Comparison of ENCODE assay signal across 18 cellular contexts in the genomic region with DNA sequence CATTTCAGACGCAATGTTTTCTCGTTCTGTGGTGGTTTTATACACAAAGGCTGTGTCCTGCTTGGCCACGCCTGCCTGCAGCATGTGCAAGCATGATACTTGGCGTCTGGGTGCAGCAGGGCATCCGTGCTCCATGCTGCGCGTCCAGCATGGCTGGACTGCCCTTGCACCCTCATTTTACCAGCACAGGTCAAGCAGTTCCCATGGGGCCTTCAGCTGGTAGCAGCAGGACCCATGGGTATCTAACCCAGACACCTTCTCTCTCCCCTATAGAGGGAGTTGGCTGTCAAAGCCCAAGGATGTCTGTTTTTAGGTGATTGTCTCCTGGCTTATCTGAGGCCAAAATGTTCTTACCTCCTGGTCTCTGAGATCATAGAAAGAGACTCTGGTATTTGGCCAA.
A peak's percentile ranks its signal among the peaks of the same experiment; 100 is the strongest.
DNase-seq lines count a peak whose midpoint lies in the region; ATAC-seq, FAIRE-seq and TF ChIP-seq lines count a peak whose summit lies in the region.
"Had no signal": no experiment of that assay in that cellular context is flagged by ENCODE, and none has a peak within 500 bp of the region (broad histone marks: within the 10 kb centered on the region; RNA-seq: fewer than 3 reads in every experiment).

No MANE protein-coding gene starts in this region.

- peaks cover 11% of the 10 kb centered on the region for H3K4me1 Mint-ChIP-seq in GM23338
- H3K4me1 Mint-ChIP-seq: CD4-positive, CD25-positive, alpha-beta regulatory T cell had no signal

- no peaks in the 10 kb centered on the region for H3K9me1 ChIP-seq in endothelial cell of umbilical vein (replicated peaks; ENCODE audit: control insufficient read depth, extremely low read depth, insufficient read depth, low read length)

- no peaks in the 10 kb centered on the region; the same call in 2 of the 3 replicates for H3K9me3 Mint-ChIP-seq in GM23338

- H3K27ac ChIP-seq in GM23338 (ENCODE audit: low read depth) (no peak overlapping the region), endothelial cell of umbilical vein (ENCODE audit: insufficient read depth, low read depth, low read length) (no peak overlapping the region), prostate gland (no peak overlapping the region)

- H4K20me1 ChIP-seq in GM23338 (replicated peaks; ENCODE audit: insufficient read depth), result no peaks in the 10 kb centered on the region; the same call in 1 of the 2 replicates
- H4K20me1 ChIP-seq in endothelial cell of umbilical vein (replicated peaks; ENCODE audit: control insufficient read depth, extremely low read depth, insufficient read depth, low read length), result no peaks in the 10 kb centered on the region

- H3K27me3 ChIP-seq in GM23338 (ENCODE audit: insufficient read depth) (peaks cover 35% of the 10 kb centered on the region), endothelial cell of umbilical vein (ENCODE audit: control insufficient read depth in 2 of 2, insufficient read depth in 2 of 2, low read length in 2 of 2) (peaks cover 0 to 20% of the 10 kb centered on the region in 2 experiments), prostate gland (replicated peaks; ENCODE audit: insufficient read depth) (no peaks in the 10 kb centered on the region)

- H3K4me1 ChIP-seq in GM23338 (ENCODE audit: insufficient read depth), result peaks cover 5% of the 10 kb centered on the region; the same call in 1 of the 2 replicates
- peaks cover 17% of the 10 kb centered on the region for H3K4me1 ChIP-seq in endothelial cell of umbilical vein (ENCODE audit: control insufficient read depth, extremely low read depth, insufficient read depth, low read length)
- H3K4me1 ChIP-seq in prostate gland (replicated peaks), result no peaks in the 10 kb centered on the region

- peaks cover 23% of the 10 kb centered on the region for H3K27me3 Mint-ChIP-seq in GM23338 (ENCODE audit: insufficient read depth, low read depth, poor library complexity)

- no peak overlapping the region for H3K27ac Mint-ChIP-seq in GM23338
- H3K27ac Mint-ChIP-seq: CD4-positive, CD25-positive, alpha-beta regulatory T cell had no signal

- H3K4me3 Mint-ChIP-seq in GM23338, result no peak overlapping the region

- POLR2A ChIA-PET in endothelial cell of umbilical vein (lab: Charles Lee), result no interaction called here

- H3K9me2 ChIP-seq in GM23338 (ENCODE audit: insufficient read depth), result no peaks in the 10 kb centered on the region; the same call in 1 of the 2 replicates

- no peak for ATAC-seq in GM23338
- ATAC-seq: Right ventricle myocardium inferior had no signal

- BruUV-seq in endothelial cell of umbilical vein (replicated peaks; lab: Mats Ljungman, UMichigan), result no TSS peak

- no peak for DNase-seq in GM23338 (ENCODE audit: low spot score)
- DNase-seq in OCI-M1 (lab: John Stamatoyannopoulos, UW), result peak; percentile 23
- DNase-seq in endothelial cell of umbilical vein (ENCODE audit: low read depth, low spot score), result no peak
- peak; percentile 33 for DNase-seq in prostate gland (ENCODE audit: low spot score)
- no peak for DNase-seq in NCI-H2081 treated with DMSO at 0.1 percent for 48 hours (lab: John Stamatoyannopoulos, UW)
- DNase-seq in NK-92 treated with Interleukin-12 subunit alpha and Interleukin-12 subunit beta, amount 100 ng/mL, for 24 hours (lab: John Stamatoyannopoulos, UW), result no peak
- no peak for DNase-seq in GF-D8 (lab: John Stamatoyannopoulos, UW)
- DNase-seq: CD4-positive, CD25-positive, alpha-beta regulatory T cell; DND-41; KG1; NCI-H1092; NCI-H146; NCI-H2029; NCI-H226; NCI-H524 treated with DMSO at 0.1 percent for 48 hours had no signal

- H2AFZ ChIP-seq in GM23338, result 0 out of 2 replicates have a peak overlapping the region, but pooled peaks have one; percentile 99
- no peak overlapping the region for H2AFZ ChIP-seq in endothelial cell of umbilical vein (ENCODE audit: low read depth, low read length)

- H3F3A ChIP-seq in GM23338 (replicated peaks; ENCODE audit: low read depth), result no peaks in the 10 kb centered on the region

- no peak overlapping the region for H3K9ac ChIP-seq in endothelial cell of umbilical vein (replicated peaks; ENCODE audit: extremely low read depth, insufficient read depth, low read length)

- H3K4me2 ChIP-seq in GM23338 (no peak overlapping the region), endothelial cell of umbilical vein (ENCODE audit: insufficient read depth, low read length) (no peak overlapping the region)

- H3K36me3 ChIP-seq in GM23338 (ENCODE audit: insufficient read depth) (no peaks in the 10 kb centered on the region), endothelial cell of umbilical vein (ENCODE audit: control insufficient read depth in 2 of 2, extremely low read depth in 1 of 2, insufficient read depth in 2 of 2, low read length in 2 of 2) (no peaks in the 10 kb centered on the region), prostate gland (no peaks in the 10 kb centered on the region)

- CTCF ChIA-PET in endothelial cell of umbilical vein (lab: Charles Lee), result interaction anchor here (0.6 to 1.7 kb wide), 7 partner anchors 9 to 195 kb away, joined by 3 to 27 read pairs (median 3); no protein-coding TSS in a partner anchor

- WGBS in prostate gland, result 63% methylated on average over 7 of the region's 7 CpGs

- TF ChIP-seq CTCF in GM23338 (conservative IDR thresholded peaks at IDR 0.05; ENCODE audit: low read depth in 2 of 2) (no peak), endothelial cell of umbilical vein (IDR thresholded peaks at IDR 0.05; ENCODE audit: extremely low read depth in 1 of 2, insufficient read depth in 1 of 2, low read depth in 1 of 2, low read length in 2 of 2) (no peak), prostate gland (IDR thresholded peaks at IDR 0.05) (no peak)

- H3K79me2 ChIP-seq in GM23338 (replicated peaks; ENCODE audit: insufficient read depth), result no peaks in the 10 kb centered on the region
- no peaks in the 10 kb centered on the region for H3K79me2 ChIP-seq in endothelial cell of umbilical vein (ENCODE audit: control insufficient read depth, insufficient read depth, low read length)

- no peak for TF ChIP-seq POLR2A in endothelial cell of umbilical vein (IDR thresholded peaks at IDR 0.05; ENCODE audit: low read depth, low read length)
- no peak for TF ChIP-seq POLR2A in prostate gland (IDR thresholded peaks at IDR 0.05)

- no peak for FAIRE-seq in endothelial cell of umbilical vein (lab: Jason Lieb, UNC)
- FAIRE-seq: GM12892, HepG2 had no signal

- intact Hi-C loops in endothelial cell of umbilical vein (cut with micrococcal nuclease) (loop anchor here (5.0 kb wide), 2 partner anchors 150 to 165 kb away; no protein-coding TSS in a partner anchor), prostate gland (cut with DNase I) (loop anchor here (2.0 to 5.0 kb wide), 3 partner anchors 140 to 285 kb away; a partner anchor contains a TSS)

- H3K36me3 Mint-ChIP-seq in GM23338 (ENCODE audit: low read depth), result no peaks in the 10 kb centered on the region
- H3K36me3 Mint-ChIP-seq: CD4-positive, CD25-positive, alpha-beta regulatory T cell had no signal

- H3K4me3 ChIP-seq in GM23338 (no peak overlapping the region), endothelial cell of umbilical vein (replicated peaks in 1 of 3; ENCODE audit: insufficient read depth in 1 of 3, low read depth in 1 of 3, low read length in 3 of 3) (no peak overlapping the region), prostate gland (no peak overlapping the region)

- dilution Hi-C loops in endothelial cell of umbilical vein (cut with MboI; ENCODE audit: extremely low pct_ligation_motif_present, low sequenced_read_pairs), result no loop called here

- H3K9me3 ChIP-seq in endothelial cell of umbilical vein (replicated peaks; ENCODE audit: control insufficient read depth, insufficient read depth, low read length) (no peaks in the 10 kb centered on the region), prostate gland (no peaks in the 10 kb centered on the region)

TF ChIP-seq in endothelial cell of umbilical vein, 7 proteins besides CTCF, POLR2A, EP300 and RAD21:
- no peak for TF ChIP-seq POLR2AphosphoS5 (IDR thresholded peaks at IDR 0.05; ENCODE audit: insufficient read depth, low read depth, low read length)
- peak; percentile 36 for TF ChIP-seq EZH2 (IDR thresholded peaks at IDR 0.05; ENCODE audit: borderline replicate concordance, low read depth, low read length, severe bottlenecking)

Comparison
In these comparisons a context has a peak if more than half of its experiments do, and no peak if none do; other contexts are left out.
1. DNase-seq: peak in OCI-M1 (single experiment) and prostate gland (single experiment); none in GM23338 (single experiment), endothelial cell of umbilical vein (single experiment), NCI-H2081 treated with DMSO at 0.1 percent for 48 hours (single experiment), NK-92 treated with Interleukin-12 subunit alpha and Interleukin-12 subunit beta, amount 100 ng/mL, for 24 hours (single experiment) and GF-D8 (single experiment).